In the genomic region with DNA sequence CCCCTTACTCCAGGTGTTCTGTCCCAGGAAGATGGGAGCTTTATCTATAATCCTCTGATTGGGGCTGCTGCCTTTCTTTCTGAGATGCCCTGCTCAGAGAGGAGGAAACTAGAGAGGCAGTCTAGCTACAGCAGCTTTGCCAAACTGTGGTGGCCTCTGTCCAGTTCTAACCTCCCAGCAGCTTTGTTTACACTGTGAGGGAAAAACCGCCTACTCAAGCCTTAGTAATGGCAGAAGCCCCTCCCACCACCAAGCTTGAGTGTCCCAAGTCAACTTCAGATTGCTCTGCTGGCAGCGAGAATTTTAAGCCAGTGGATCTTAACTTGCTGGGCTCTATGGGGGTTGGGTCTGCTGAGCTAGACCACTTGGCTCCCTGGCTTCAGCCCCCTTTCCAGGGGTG, we compare ENCODE assay signal across 34 cellular contexts.
"Had no signal": no experiment of that assay in that cellular context is flagged by ENCODE, and none has a peak within 500 bp of the region (broad histone marks: within the 10 kb centered on the region; RNA-seq: fewer than 3 reads in every experiment).

No MANE protein-coding gene starts in this region.

- H3K9me3 ChIP-seq: adrenal gland, body of pancreas had no signal

- H3K4me1 Mint-ChIP-seq: activated B cell treated with CpG ODN at 0.5 μM for 24 hours had no signal

- DNase-seq: activated B cell treated with CpG ODN at 0.5 μM for 24 hours; activated CD4-positive, alpha-beta memory T cell treated with anti-CD3 and anti-CD28 coated beads for 36 hours; activated CD4-positive, alpha-beta T cell treated with anti-CD3 and anti-CD28 coated beads for 4 hours; activated CD4-positive, alpha-beta T cell treated with anti-CD3 and anti-CD28 coated beads, Interleukin-2, amount 50 U/mL, for 1 hour; activated CD4-positive, CD25-positive, alpha-beta regulatory T cell treated with anti-CD3 and anti-CD28 coated beads, Interleukin-2, amount 50 U/mL, for 72 hours; activated CD8-positive, alpha-beta memory T cell treated with anti-CD3 and anti-CD28 coated beads, Interleukin-2, amount 50 U/mL, for 4 hours; activated gamma-delta T cell treated with Interleukin-2 at 50 U/mL for 16 hours; activated naive CD4-positive, alpha-beta T cell treated with anti-CD3 and anti-CD28 coated beads for 36 hours; activated T-cell treated with anti-CD3 and anti-CD28 coated beads for 4 hours; activated T-cell treated with anti-CD3 and anti-CD28 coated beads, Interleukin-2, amount 50 U/mL, for 4 hours; adrenal gland; body of pancreas; NCI-H1105; NCI-H1417 treated with DMSO at 0.1 percent for 48 hours; NCI-H187 treated with DMSO at 0.1 percent for 48 hours; NCI-H2081; NCI-H2171 treated with DMSO at 0.1 percent for 48 hours; NCI-H2227 treated with DMSO at 0.1 percent for 48 hours; NCI-H446; NCI-H510A treated with DMSO at 0.1 percent for 48 hours; NCI-H526 treated with DMSO at 0.1 percent for 48 hours; NCI-H774; NK-92 treated with Interleukin-12 subunit alpha and Interleukin-12 subunit beta, amount 100 ng/mL, for 24 hours; PC-9; Right ventricle myocardium superior; SW 1271; T-helper 1 cell; T-helper 2 cell; T-helper 9 cell had no signal

- H3K27me3 Mint-ChIP-seq: activated B cell treated with CpG ODN at 0.5 μM for 24 hours; activated CD4-positive, alpha-beta memory T cell treated with anti-CD3 and anti-CD28 coated beads for 36 hours had no signal

- H3K27ac Mint-ChIP-seq: activated B cell treated with CpG ODN at 0.5 μM for 24 hours; activated CD4-positive, alpha-beta memory T cell treated with anti-CD3 and anti-CD28 coated beads for 36 hours; activated naive CD4-positive, alpha-beta T cell treated with anti-CD3 and anti-CD28 coated beads for 36 hours; activated naive CD4-positive, alpha-beta T cell treated with anti-CD3 and anti-CD28 coated beads, Interleukin-2, amount 50 U/mL, for 72 hours; activated T-helper 1 cell treated with anti-CD3 and anti-CD28 coated beads, Interleukin-12 subunit alpha, Interleukin-12 subunit beta, Interleukin-2, Interleukin-4 antibody, amounts not matched to agents 30 ng/mL and 10 ng/mL and 1 ng/mL, durations not matched to agents 14 hours and 24 hours and 36 hours had no signal

- H3K27ac ChIP-seq: adrenal gland, body of pancreas, breast epithelium, KMS-11, PC-9, VCaP had no signal

- H3K36me3 ChIP-seq: adrenal gland, breast epithelium had no signal

- H3K4me1 ChIP-seq: adrenal gland, body of pancreas, breast epithelium had no signal

- H3K4me2 ChIP-seq: KMS-11, PC-9 had no signal

- H3K4me3 ChIP-seq: adrenal gland, body of pancreas, breast epithelium, PC-9 had no signal

- H3K4me3 Mint-ChIP-seq: activated B cell treated with CpG ODN at 0.5 μM for 24 hours; activated CD4-positive, alpha-beta memory T cell treated with anti-CD3 and anti-CD28 coated beads for 36 hours; activated naive CD4-positive, alpha-beta T cell treated with anti-CD3 and anti-CD28 coated beads for 36 hours; activated T-cell treated with anti-CD3 and anti-CD28 coated beads, Interleukin-2, amount 50 U/mL, for 4 hours; activated T-helper 1 cell treated with anti-CD3 and anti-CD28 coated beads, Interleukin-12 subunit alpha, Interleukin-12 subunit beta, Interleukin-2, Interleukin-4 antibody, amounts not matched to agents 30 ng/mL and 10 ng/mL and 1 ng/mL, durations not matched to agents 14 hours and 24 hours and 36 hours had no signal

- H3K9me3 Mint-ChIP-seq: activated B cell treated with CpG ODN at 0.5 μM for 24 hours; activated CD4-positive, alpha-beta memory T cell treated with anti-CD3 and anti-CD28 coated beads for 36 hours; activated naive CD4-positive, alpha-beta T cell treated with anti-CD3 and anti-CD28 coated beads for 36 hours had no signal

- H2AFZ ChIP-seq: PC-9 had no signal

- H3K36me3 Mint-ChIP-seq: activated CD4-positive, alpha-beta memory T cell treated with anti-CD3 and anti-CD28 coated beads for 36 hours; activated naive CD4-positive, alpha-beta T cell treated with anti-CD3 and anti-CD28 coated beads, Interleukin-2, amount 50 U/mL, for 72 hours had no signal

- H3K9ac ChIP-seq: KMS-11 had no signal

- H3K27me3 ChIP-seq: body of pancreas had no signal
